In the genomic region with DNA sequence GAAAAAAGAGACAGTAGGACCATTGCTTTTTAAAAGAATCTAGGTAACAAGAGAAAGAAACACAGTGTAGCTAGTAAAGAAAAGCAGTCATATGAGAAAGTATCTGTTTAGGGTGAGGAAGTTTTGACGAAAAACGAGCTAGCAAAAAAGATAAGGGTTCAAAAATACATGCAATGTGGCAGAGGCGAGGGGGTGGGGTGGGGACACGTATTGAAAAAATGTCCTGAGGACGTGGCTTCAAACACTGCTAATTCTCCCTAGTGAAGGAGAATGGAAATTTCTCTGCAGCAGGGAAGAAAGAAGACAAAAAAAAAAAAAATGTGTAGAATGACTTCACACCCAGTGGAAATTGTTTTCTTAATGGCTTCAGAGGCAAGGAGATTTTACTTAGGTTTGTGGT, we compare ENCODE assay signal across 18 cellular contexts.
"Had no signal": no experiment of that assay in that cellular context is flagged by ENCODE, and none has a peak within 500 bp of the region (broad histone marks: within the 10 kb centered on the region; RNA-seq: fewer than 3 reads in every experiment).

No MANE protein-coding gene starts in this region.

- H3K27me3 ChIP-seq: esophagus muscularis mucosa, foreskin keratinocyte, neutrophil had no signal

- H3K27ac ChIP-seq: coronary artery, esophagus muscularis mucosa, foreskin keratinocyte, neutrophil had no signal

- DNase-seq: activated naive CD4-positive, alpha-beta T cell treated with anti-CD3 and anti-CD28 coated beads, Interleukin-2, amount 10 ng/mL, durations not matched to agents 7 days and 5 days; caudate nucleus; effector CD4-positive, alpha-beta T cell; foreskin keratinocyte; glutamatergic neuron; naive B cell; posterior cingulate gyrus; retina; small intestine; stimulated activated CD4-positive, alpha-beta T cell treated with anti-CD3 and anti-CD28 coated beads, Interleukin-4, amount 100 ng/mL, for 4 hours; stimulated activated CD8-positive, alpha-beta memory T cell treated with anti-CD3 and anti-CD28 coated beads, Interleukin-4, amount 100 ng/mL, for 48 hours; stimulated activated naive CD4-positive, alpha-beta T cell treated with Interleukin-2 at 50 U/mL for 16 hours; T-helper 9 cell; trophoblast cell had no signal

- H3K36me3 Mint-ChIP-seq: activated naive CD4-positive, alpha-beta T cell treated with anti-CD3 and anti-CD28 coated beads, Interleukin-2, amount 10 ng/mL, durations not matched to agents 7 days and 5 days; naive B cell had no signal

- H3K27ac Mint-ChIP-seq: activated naive CD4-positive, alpha-beta T cell treated with anti-CD3 and anti-CD28 coated beads, Interleukin-2, amount 10 ng/mL, durations not matched to agents 7 days and 5 days; activated T-helper 17 cell treated with anti-CD3 and anti-CD28 coated beads, Interleukin-2, amount 50 U/mL, for 72 hours; naive B cell had no signal

- H3K36me3 ChIP-seq: esophagus muscularis mucosa, neutrophil had no signal

- H3K4me3 ChIP-seq: coronary artery, esophagus muscularis mucosa had no signal

- H3K27me3 Mint-ChIP-seq: activated naive CD4-positive, alpha-beta T cell treated with anti-CD3 and anti-CD28 coated beads, Interleukin-2, amount 10 ng/mL, durations not matched to agents 7 days and 5 days; activated T-helper 17 cell treated with anti-CD3 and anti-CD28 coated beads, Interleukin-2, amount 50 U/mL, for 72 hours; naive B cell had no signal

- H3K4me1 Mint-ChIP-seq: activated naive CD4-positive, alpha-beta T cell treated with anti-CD3 and anti-CD28 coated beads, Interleukin-2, amount 10 ng/mL, durations not matched to agents 7 days and 5 days; activated T-helper 17 cell treated with anti-CD3 and anti-CD28 coated beads, Interleukin-2, amount 50 U/mL, for 72 hours; naive B cell had no signal

- H3K4me3 Mint-ChIP-seq: activated naive CD4-positive, alpha-beta T cell treated with anti-CD3 and anti-CD28 coated beads, Interleukin-2, amount 10 ng/mL, durations not matched to agents 7 days and 5 days; activated T-helper 17 cell treated with anti-CD3 and anti-CD28 coated beads, Interleukin-2, amount 50 U/mL, for 72 hours had no signal

- H3K9me3 ChIP-seq: esophagus muscularis mucosa, neutrophil had no signal
